ENCODE assay signal across 18 cellular contexts in genomic region chr3:165644331-165644730, GRCh38.
DNase-seq lines count a peak whose midpoint lies in the region; TF ChIP-seq lines count a peak whose summit lies in the region.
"Had no signal": no experiment of that assay in that cellular context is flagged by ENCODE, and none has a peak within 500 bp of the region (broad histone marks: within the 10 kb centered on the region; RNA-seq: fewer than 3 reads in every experiment).

No MANE protein-coding gene starts in this region.

- no peak overlapping the region for H2AK5ac ChIP-seq in mesenchymal stem cell (ENCODE audit: low read length, severe bottlenecking)

- H3K23ac ChIP-seq in mesenchymal stem cell (ENCODE audit: low read length in 2 of 2) = no peak overlapping the region

- H3K27ac ChIP-seq in ACC112 (ENCODE audit: low read depth, low read length) = peak overlapping the region; percentile 93; the same call in 1 of the 2 replicates
- peak overlapping the region; percentile 98 for H3K27ac ChIP-seq in SJCRH30
- peak overlapping the region; percentile 79 to 85 (median 82) for H3K27ac ChIP-seq in esophagus muscularis mucosa (replicated peaks in 1 of 4)
- H3K27ac ChIP-seq in mesenchymal stem cell (ENCODE audit: low read length, poor library complexity, severe bottlenecking) = no peak overlapping the region
- H3K27ac ChIP-seq: 22Rv1; BLaER1 treated with 17β-estradiol and CSF1 and Interleukin-3, amounts not matched to agents 10 nM and 100 nM; HL-60 had no signal

- no peak for TF ChIP-seq EP300 in esophagus muscularis mucosa (IDR thresholded peaks at IDR 0.05)

- H3K4me3 ChIP-seq in ACC112 (ENCODE audit: low read depth, low read length) (no peak overlapping the region), SJCRH30 (no peak overlapping the region), esophagus muscularis mucosa (no peak overlapping the region), mesenchymal stem cell (ENCODE audit: insufficient read depth in 1 of 2, low read depth in 1 of 2, low read length in 2 of 2) (no peak overlapping the region)
- H3K4me3 ChIP-seq: BLaER1 treated with 17β-estradiol and CSF1 and Interleukin-3, amounts not matched to agents 10 nM and 100 nM; HAP-1; K562 had no signal

- H3K27me3 ChIP-seq in ACC112 (ENCODE audit: insufficient read depth, low read length) (no peaks in the 10 kb centered on the region), SJCRH30 (no peaks in the 10 kb centered on the region), esophagus muscularis mucosa (no peaks in the 10 kb centered on the region), mesenchymal stem cell (ENCODE audit: control insufficient read depth in 1 of 2, insufficient read depth in 1 of 2, low read length in 2 of 2) (no peaks in the 10 kb centered on the region)
- H3K27me3 ChIP-seq: BLaER1 treated with 17β-estradiol and CSF1 and Interleukin-3, amounts not matched to agents 10 nM and 100 nM had no signal

- H3K36me3 ChIP-seq in ACC112 (ENCODE audit: insufficient read depth, low read length) (no peaks in the 10 kb centered on the region), SJCRH30 (no peaks in the 10 kb centered on the region), esophagus muscularis mucosa (no peaks in the 10 kb centered on the region), mesenchymal stem cell (ENCODE audit: control insufficient read depth in 1 of 2, insufficient read depth in 2 of 2, low read depth in 1 of 2, low read length in 2 of 2) (no peaks in the 10 kb centered on the region)
- H3K36me3 ChIP-seq: BLaER1 treated with 17β-estradiol and CSF1 and Interleukin-3, amounts not matched to agents 10 nM and 100 nM; HAP-1 had no signal

- H3K9ac ChIP-seq in mesenchymal stem cell (ENCODE audit: low read length) = peak overlapping the region; percentile 77
- H3K9ac ChIP-seq: BLaER1 treated with 17β-estradiol and CSF1 and Interleukin-3, amounts not matched to agents 10 nM and 100 nM had no signal

- H3K79me2 ChIP-seq in ACC112 (ENCODE audit: control insufficient read depth, insufficient read depth, low read length, unreplicated experiment) = no peaks in the 10 kb centered on the region

- no peak overlapping the region for H2BK12ac ChIP-seq in mesenchymal stem cell (ENCODE audit: low read length in 2 of 2)

- no peak overlapping the region for H4K91ac ChIP-seq in mesenchymal stem cell (ENCODE audit: low read length)

- H2BK5ac ChIP-seq in mesenchymal stem cell (ENCODE audit: low read depth, low read length, poor library complexity, severe bottlenecking) = no peak overlapping the region

- no peak for TF ChIP-seq CTCF in esophagus muscularis mucosa (IDR thresholded peaks at IDR 0.05)

- TF ChIP-seq POLR2A in esophagus muscularis mucosa (IDR thresholded peaks at IDR 0.05; ENCODE audit: low read depth) = no peak

- H3K18ac ChIP-seq in mesenchymal stem cell (ENCODE audit: low read depth in 1 of 2, low read length in 2 of 2) = no peak overlapping the region

- H2AFZ ChIP-seq in ACC112 (ENCODE audit: low read length, unreplicated experiment) (no peak overlapping the region), mesenchymal stem cell (ENCODE audit: low read depth, low read length) (no peak overlapping the region)

- H3K9me3 ChIP-seq in SJCRH30 (replicated peaks) = no peaks in the 10 kb centered on the region
- peaks cover 0 to 8% (median 6%) of the 10 kb centered on the region in 4 donors for H3K9me3 ChIP-seq in esophagus muscularis mucosa
- H3K9me3 ChIP-seq in mesenchymal stem cell (ENCODE audit: control insufficient read depth, low read length) = peaks cover 12% of the 10 kb centered on the region
- H3K9me3 ChIP-seq: HAP-1 had no signal

- H2BK15ac ChIP-seq in mesenchymal stem cell (ENCODE audit: low read depth, poor library complexity, severe bottlenecking) = no peak overlapping the region

- H3K4me2 ChIP-seq in mesenchymal stem cell (ENCODE audit: low read length, poor library complexity, severe bottlenecking) = no peak overlapping the region
- H3K4me2 ChIP-seq: BLaER1 treated with 17β-estradiol and CSF1 and Interleukin-3, amounts not matched to agents 10 nM and 100 nM had no signal

- 51% methylated on average over 1 of the region's 1 CpG for WGBS in esophagus muscularis mucosa
- no CpG with 5 or more reads among the region's 1 CpG for WGBS in mesenchymal stem cell

- H3K4ac ChIP-seq in mesenchymal stem cell (ENCODE audit: low read depth in 1 of 2, low read length in 2 of 2) = no peak overlapping the region

- H3K14ac ChIP-seq in mesenchymal stem cell (ENCODE audit: low read length in 2 of 2) = no peak overlapping the region

- no peak overlapping the region for H4K8ac ChIP-seq in mesenchymal stem cell (ENCODE audit: low read length)

- H3K4me1 ChIP-seq in ACC112 (ENCODE audit: control insufficient read depth, insufficient read depth, low read length, unreplicated experiment) = peaks cover 20% of the 10 kb centered on the region
- peaks cover 31% of the 10 kb centered on the region for H3K4me1 ChIP-seq in SJCRH30
- peaks cover 3 to 30% (median 17%) of the 10 kb centered on the region in 4 donors for H3K4me1 ChIP-seq in esophagus muscularis mucosa
- peaks cover 1% of the 10 kb centered on the region for H3K4me1 ChIP-seq in mesenchymal stem cell (ENCODE audit: control insufficient read depth, insufficient read depth, low read depth, low read length)
- H3K4me1 ChIP-seq: HAP-1 had no signal

- DNase-seq in SJCRH30 = no peak
- no peak for DNase-seq in esophagus muscularis mucosa (ENCODE audit: extremely low spot score)
- DNase-seq in mesenchymal stem cell = no peak
- no peak for DNase-seq in DMS153 treated with DMSO at 0.1 percent for 48 hours (lab: John Stamatoyannopoulos, UW; ENCODE audit: unreplicated experiment)
- no peak for DNase-seq in DMS53 treated with DMSO at 0.1 percent for 48 hours (lab: John Stamatoyannopoulos, UW; ENCODE audit: unreplicated experiment)
- no peak for DNase-seq in DMS153 (lab: John Stamatoyannopoulos, UW)
- DNase-seq in glomerular visceral epithelial cell (ENCODE audit: extremely low spot score) = no peak
- DNase-seq: CD4-positive, CD25-positive, alpha-beta regulatory T cell; DMS 273 treated with DMSO at 0.1 percent for 48 hours; DND-41; GDM1; HFFc6 had no signal

- intact Hi-C loops in esophagus muscularis mucosa (cut with DNase I) = no loop called here

- H2BK120ac ChIP-seq in mesenchymal stem cell (ENCODE audit: low read depth, low read length) = no peak overlapping the region

- no peaks in the 10 kb centered on the region for H3K79me1 ChIP-seq in mesenchymal stem cell (replicated peaks; ENCODE audit: low read length, poor library complexity, severe bottlenecking)
